ENCODE assay signal across 1 cellular context in the genomic region with DNA sequence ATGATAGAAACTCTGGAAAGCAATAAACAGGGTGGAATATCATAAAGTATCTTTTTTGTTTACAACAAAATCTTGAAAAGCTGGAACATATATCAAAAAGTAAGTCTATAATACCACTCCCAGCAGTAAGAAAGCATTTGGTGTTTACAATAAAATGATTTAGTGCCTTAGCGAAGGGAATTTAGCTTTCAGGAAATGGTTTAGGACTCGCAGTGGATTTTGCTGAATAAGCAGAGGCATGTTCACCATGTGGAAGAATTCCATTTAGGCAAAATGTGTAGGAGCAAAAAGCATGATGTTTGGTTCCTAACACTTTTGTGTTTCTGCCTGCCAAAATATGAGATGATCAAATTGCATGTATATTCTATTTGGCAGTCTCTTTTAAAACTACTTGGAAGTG.
TF ChIP-seq lines count a peak whose summit lies in the region.

No MANE protein-coding gene starts in this region.

TF ChIP-seq in endothelial cell of umbilical vein, 7 proteins besides CTCF, POLR2A, EP300 and RAD21 (continued from another document):
- no peak for TF ChIP-seq EZH2 (IDR thresholded peaks at IDR 0.05; ENCODE audit: borderline replicate concordance, low read depth, low read length, severe bottlenecking)
- TF ChIP-seq, protein P1, sequence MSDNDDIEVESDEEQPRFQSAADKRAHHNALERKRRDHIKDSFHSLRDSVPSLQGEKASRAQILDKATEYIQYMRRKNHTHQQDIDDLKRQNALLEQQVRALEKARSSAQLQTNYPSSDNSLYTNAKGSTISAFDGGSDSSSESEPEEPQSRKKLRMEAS (IDR thresholded peaks at IDR 0.05; ENCODE audit: insufficient read depth, insufficient read length), result no peak
- no peak for TF ChIP-seq FOS (IDR thresholded peaks at IDR 0.05; ENCODE audit: borderline replicate concordance, insufficient read depth, low read length)
- TF ChIP-seq MYC (IDR thresholded peaks at IDR 0.05; ENCODE audit: low read depth, low read length), result no peak
- no peak for TF ChIP-seq POLR2AphosphoS5 (IDR thresholded peaks at IDR 0.05; ENCODE audit: insufficient read depth, low read depth, low read length)
TF ChIP-seq in endothelial cell of umbilical vein: peak in this region for 0.
